In the genomic region with DNA sequence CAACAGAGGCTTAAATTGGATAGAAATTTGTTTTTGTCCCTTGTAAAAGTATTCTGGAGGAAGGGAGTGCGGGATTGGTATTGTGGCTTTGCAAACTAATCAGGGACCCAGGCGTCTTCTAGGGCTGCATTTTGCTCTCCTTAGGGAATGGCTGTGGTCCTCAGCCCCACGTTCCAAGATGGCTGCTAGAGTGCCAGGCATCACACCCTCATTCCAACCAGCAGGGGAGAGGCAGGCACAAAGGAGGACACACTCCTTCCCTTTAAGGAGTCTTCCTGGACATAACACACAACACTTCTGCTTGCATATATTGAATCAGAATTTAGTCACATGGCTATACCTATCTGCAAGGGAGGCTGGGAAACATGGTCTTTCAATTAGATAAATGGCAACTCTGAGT, we compare ENCODE assay signal across 8 cellular contexts.
"Had no signal": no experiment of that assay in that cellular context is flagged by ENCODE, and none has a peak within 500 bp of the region (broad histone marks: within the 10 kb centered on the region; RNA-seq: fewer than 3 reads in every experiment).

No MANE protein-coding gene starts in this region.

- H3K4me3 ChIP-seq: GM23248 had no signal

- H3K27ac ChIP-seq: GM23248, HL-60 had no signal

- H3K4me3 Mint-ChIP-seq: H9, HFFc6 had no signal

- DNase-seq: GM23248, GOT3, H9, HCEC 1CT, HFFc6, KG1 had no signal

- H3K9me3 Mint-ChIP-seq: H9, IgD-negative memory B cell had no signal

- H3K27ac Mint-ChIP-seq: HFFc6 had no signal

- H3K9ac ChIP-seq: GM23248 had no signal
